ENCODE assay signal across 26 cellular contexts in the genomic region with DNA sequence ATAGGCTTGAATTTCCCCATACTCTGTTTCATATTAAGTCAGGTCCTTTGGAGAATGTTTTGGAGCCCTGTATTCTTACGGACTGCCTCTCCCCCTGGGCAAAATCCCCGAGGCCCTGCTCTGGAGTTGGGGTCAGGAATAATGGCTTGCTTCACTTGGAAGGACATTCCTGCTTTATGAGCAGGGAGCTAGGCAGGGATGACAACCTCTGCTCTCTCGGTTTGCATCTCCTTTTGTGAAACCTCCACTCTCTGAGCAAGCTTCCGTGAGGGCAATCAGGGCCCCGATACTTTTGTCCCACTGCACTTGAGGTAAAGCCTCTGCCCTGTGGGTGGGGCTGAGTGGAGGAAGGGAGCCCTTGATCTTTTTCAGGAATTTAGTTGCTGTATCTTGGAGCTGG. TPM values are rescaled to one million over a fixed set of nuclear protein-coding genes. Genes with fewer than 3 reads are reported as not detected.
"Had no signal": no experiment of that assay in that cellular context is flagged by ENCODE, and none has a peak within 500 bp of the region (broad histone marks: within the 10 kb centered on the region; RNA-seq: fewer than 3 reads in every experiment).

No MANE protein-coding gene starts in this region.

- H3K4me2 ChIP-seq: smooth muscle cell had no signal

- H3K4me1 ChIP-seq: left lung, lower lobe of right lung, right atrium auricular region, right lobe of liver, tibial nerve, upper lobe of right lung had no signal

- H3K4me3 ChIP-seq: left lung, lower lobe of right lung, ovary, right atrium auricular region, right lobe of liver, smooth muscle cell, tibial nerve, upper lobe of right lung had no signal

- H3K27me3 ChIP-seq: left lung, neutrophil, ovary, right atrium auricular region, right lobe of liver, tibial nerve, upper lobe of right lung had no signal

- H3K4me3 Mint-ChIP-seq: immature natural killer cell; naive thymus-derived CD8-positive, alpha-beta T cell; nephron; neural crest cell; stimulated activated memory B cell treated with anti-CD40 and anti-IgM and Interleukin-4, amounts not matched to agents 10 μg/mL and 1 μg/mL and 100 μg/mL, for 72 hours; stimulated activated naive CD8-positive, alpha-beta T cell treated with anti-CD3 and anti-CD28 coated beads, Interleukin-15, amount 100 ng/mL, for 72 hours had no signal

- H3K27ac Mint-ChIP-seq: immature natural killer cell; nephron; progenitor cell of endocrine pancreas; stimulated activated memory B cell treated with anti-CD40 and anti-IgM and Interleukin-4, amounts not matched to agents 10 μg/mL and 1 μg/mL and 100 μg/mL, for 72 hours; stimulated activated naive CD8-positive, alpha-beta T cell treated with anti-CD3 and anti-CD28 coated beads, Interleukin-15, amount 100 ng/mL, for 72 hours had no signal

- DNase-seq: immature natural killer cell; kidney; left colon; left lung; lower lobe of right lung; mammary epithelial cell; mesenchymal stem cell; naive thymus-derived CD8-positive, alpha-beta T cell; occipital lobe; ovary; right lobe of liver; stimulated activated CD4-positive, alpha-beta T cell treated with anti-CD3 and anti-CD28 coated beads, Interleukin-1b, Interleukin-23, amount 100 ng/mL, for 48 hours; stimulated activated CD4-positive, alpha-beta T cell treated with anti-CD3 and anti-CD28 coated beads, Interleukin-2, amount 100 ng/mL, for 48 hours; stimulated activated CD4-positive, alpha-beta T cell treated with anti-CD3 and anti-CD28 coated beads, Interleukin-4, amount 100 ng/mL, for 4 hours; stimulated activated CD8-positive, alpha-beta memory T cell treated with anti-CD3 and anti-CD28 coated beads, Interleukin-4, amount 100 ng/mL, for 48 hours; stimulated activated naive CD4-positive, alpha-beta T cell treated with Interleukin-2 at 50 U/mL for 16 hours; stimulated activated naive CD8-positive, alpha-beta T cell treated with anti-CD3 and anti-CD28 coated beads, Interleukin-15, amount 100 ng/mL, for 72 hours; upper lobe of right lung had no signal

- H3K27me3 Mint-ChIP-seq: naive thymus-derived CD8-positive, alpha-beta T cell; progenitor cell of endocrine pancreas; stimulated activated memory B cell treated with anti-CD40 and anti-IgM and Interleukin-4, amounts not matched to agents 10 μg/mL and 1 μg/mL and 100 μg/mL, for 72 hours; stimulated activated naive CD8-positive, alpha-beta T cell treated with anti-CD3 and anti-CD28 coated beads, Interleukin-15, amount 100 ng/mL, for 72 hours had no signal

- H3K4me1 Mint-ChIP-seq: immature natural killer cell; nephron; neural crest cell; stimulated activated naive CD8-positive, alpha-beta T cell treated with anti-CD3 and anti-CD28 coated beads, Interleukin-15, amount 100 ng/mL, for 72 hours had no signal

- H3K9me3 Mint-ChIP-seq: immature natural killer cell; neural crest cell; stimulated activated memory B cell treated with anti-CD40 and anti-IgM and Interleukin-4, amounts not matched to agents 10 μg/mL and 1 μg/mL and 100 μg/mL, for 72 hours; stimulated activated naive CD8-positive, alpha-beta T cell treated with anti-CD3 and anti-CD28 coated beads, Interleukin-15, amount 100 ng/mL, for 72 hours had no signal

- ATAC-seq: left colon; left lung; lower lobe of right lung; naive thymus-derived CD8-positive, alpha-beta T cell; right lobe of liver; stimulated activated memory B cell treated with anti-CD40 and anti-IgM and Interleukin-4, amounts not matched to agents 10 μg/mL and 1 μg/mL and 100 μg/mL, for 72 hours; stimulated activated naive CD8-positive, alpha-beta T cell treated with anti-CD3 and anti-CD28 coated beads, Interleukin-15, amount 100 ng/mL, for 72 hours; upper lobe of right lung had no signal

- H3K27ac ChIP-seq: left lung, lower lobe of right lung, neutrophil, ovary, right atrium auricular region, right lobe of liver, tibial nerve, upper lobe of right lung had no signal

- H3K9me3 ChIP-seq: left lung, lower lobe of right lung, neutrophil, ovary, right atrium auricular region, right lobe of liver, tibial nerve, upper lobe of right lung had no signal

- H3K36me3 ChIP-seq: ovary had no signal

RNA-seq across cellular contexts. Expression of gene AGAP2, which starts 25.3 kb away (rescaled TPM):
- total RNA-seq: smooth muscle cell had no signal
- polyA plus RNA-seq: smooth muscle cell had no signal
